In the genomic region with DNA sequence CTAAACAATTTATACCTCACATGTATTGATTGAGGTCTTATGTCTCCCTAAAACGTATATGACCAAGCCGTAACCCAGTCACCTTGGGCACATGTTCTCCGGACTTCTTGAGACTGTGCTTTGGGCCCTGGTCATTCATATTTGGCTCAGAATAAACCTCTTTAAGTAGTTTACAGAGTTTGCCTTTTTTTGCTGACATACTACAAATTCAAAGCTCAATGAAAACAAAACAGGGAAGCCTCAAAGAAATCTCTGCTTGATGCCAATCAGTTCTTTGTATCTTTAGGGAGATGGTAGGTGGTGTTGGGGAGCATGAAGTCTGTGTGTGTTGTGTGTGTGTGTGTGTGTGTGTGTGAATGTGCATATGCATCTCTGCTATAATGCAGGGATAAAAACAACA, we compare ENCODE assay signal across 1 cellular context.
TF ChIP-seq lines count a peak whose summit lies in the region.

No MANE protein-coding gene starts in this region.

TF ChIP-seq in WTC11, 78 proteins besides CTCF, POLR2A, EP300 and RAD21 (continued from another document):
- TF ChIP-seq ERG (CRISPR knock-in tag; IDR thresholded peaks at IDR 0.05) (no peak), FOXP1 (CRISPR knock-in tag; IDR thresholded peaks at IDR 0.05; ENCODE audit: borderline replicate concordance) (no peak), PRDM15 (CRISPR knock-in tag; IDR thresholded peaks at IDR 0.05) (no peak), AFF4 (CRISPR knock-in tag; IDR thresholded peaks at IDR 0.05; ENCODE audit: borderline replicate concordance) (no peak), GABPB1 (CRISPR knock-in tag; IDR thresholded peaks at IDR 0.05) (no peak), IRF2 (CRISPR knock-in tag; IDR thresholded peaks at IDR 0.05; ENCODE audit: borderline replicate concordance, low read depth) (no peak), CREB1 (CRISPR knock-in tag; IDR thresholded peaks at IDR 0.05) (no peak)
- TF ChIP-seq, protein P1, sequence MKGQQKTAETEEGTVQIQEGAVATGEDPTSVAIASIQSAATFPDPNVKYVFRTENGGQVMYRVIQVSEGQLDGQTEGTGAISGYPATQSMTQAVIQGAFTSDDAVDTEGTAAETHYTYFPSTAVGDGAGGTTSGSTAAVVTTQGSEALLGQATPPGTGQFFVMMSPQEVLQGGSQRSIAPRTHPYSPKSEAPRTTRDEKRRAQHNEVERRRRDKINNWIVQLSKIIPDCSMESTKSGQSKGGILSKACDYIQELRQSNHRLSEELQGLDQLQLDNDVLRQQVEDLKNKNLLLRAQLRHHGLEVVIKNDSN (CRISPR knock-in tag; IDR thresholded peaks at IDR 0.05), result no peak
- TF ChIP-seq, protein P2, sequence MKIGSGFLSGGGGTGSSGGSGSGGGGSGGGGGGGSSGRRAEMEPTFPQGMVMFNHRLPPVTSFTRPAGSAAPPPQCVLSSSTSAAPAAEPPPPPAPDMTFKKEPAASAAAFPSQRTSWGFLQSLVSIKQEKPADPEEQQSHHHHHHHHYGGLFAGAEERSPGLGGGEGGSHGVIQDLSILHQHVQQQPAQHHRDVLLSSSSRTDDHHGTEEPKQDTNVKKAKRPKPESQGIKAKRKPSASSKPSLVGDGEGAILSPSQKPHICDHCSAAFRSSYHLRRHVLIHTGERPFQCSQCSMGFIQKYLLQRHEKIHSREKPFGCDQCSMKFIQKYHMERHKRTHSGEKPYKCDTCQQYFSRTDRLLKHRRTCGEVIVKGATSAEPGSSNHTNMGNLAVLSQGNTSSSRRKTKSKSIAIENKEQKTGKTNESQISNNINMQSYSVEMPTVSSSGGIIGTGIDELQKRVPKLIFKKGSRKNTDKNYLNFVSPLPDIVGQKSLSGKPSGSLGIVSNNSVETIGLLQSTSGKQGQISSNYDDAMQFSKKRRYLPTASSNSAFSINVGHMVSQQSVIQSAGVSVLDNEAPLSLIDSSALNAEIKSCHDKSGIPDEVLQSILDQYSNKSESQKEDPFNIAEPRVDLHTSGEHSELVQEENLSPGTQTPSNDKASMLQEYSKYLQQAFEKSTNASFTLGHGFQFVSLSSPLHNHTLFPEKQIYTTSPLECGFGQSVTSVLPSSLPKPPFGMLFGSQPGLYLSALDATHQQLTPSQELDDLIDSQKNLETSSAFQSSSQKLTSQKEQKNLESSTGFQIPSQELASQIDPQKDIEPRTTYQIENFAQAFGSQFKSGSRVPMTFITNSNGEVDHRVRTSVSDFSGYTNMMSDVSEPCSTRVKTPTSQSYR (CRISPR knock-in tag; IDR thresholded peaks at IDR 0.05), result no peak
